8 cellular contexts compared by ENCODE assay signal in the genomic region with DNA sequence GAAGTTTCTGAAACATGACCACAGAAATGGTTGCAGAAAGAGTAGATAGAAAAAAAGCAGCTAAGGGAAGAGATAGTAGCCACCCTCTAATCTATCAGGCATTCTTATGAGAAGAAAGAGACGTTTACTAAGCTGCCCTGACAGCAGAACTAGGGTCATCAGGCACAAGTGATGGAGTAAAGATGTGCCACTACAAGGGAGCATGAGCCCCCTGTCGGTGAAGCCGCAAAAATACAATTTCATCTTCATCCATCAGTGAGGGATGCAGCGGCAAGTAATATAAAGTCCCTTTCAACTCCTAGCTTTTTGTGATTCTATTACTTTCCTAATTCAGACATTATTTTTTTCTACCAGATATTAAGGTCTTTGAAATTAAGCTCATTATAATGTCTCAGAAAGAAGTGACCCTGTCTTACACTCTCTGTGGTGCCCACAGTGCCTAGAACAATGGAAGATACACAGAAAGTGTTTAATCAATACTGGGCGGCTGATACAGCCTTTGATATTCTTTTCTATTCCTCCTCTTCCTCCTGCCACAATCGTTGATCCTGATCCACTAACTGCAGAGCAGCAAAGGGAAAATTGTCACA.
DNase-seq lines count a peak whose midpoint lies in the region; ATAC-seq, FAIRE-seq and TF ChIP-seq lines count a peak whose summit lies in the region.

No MANE protein-coding gene starts in this region.

- no peak overlapping the region for H3K4me3 ChIP-seq in vagina

- intact Hi-C loops in vagina (cut with DNase I) (no loop called here), Calu3 (cut with micrococcal nuclease; ENCODE audit: unreplicated experiment) (no loop called here)

- no peak overlapping the region for H3K27ac Mint-ChIP-seq in activated T-cell treated with anti-CD3 and anti-CD28 coated beads, Interleukin-2, amount 50 U/mL, for 72 hours
- no peak overlapping the region for H3K27ac Mint-ChIP-seq in mesothelial cell of epicardium
- no peak overlapping the region for H3K27ac Mint-ChIP-seq in Calu3 (ENCODE audit: unreplicated experiment)

- no peaks in the 10 kb centered on the region for H3K4me1 ChIP-seq in vagina

- no peaks in the 10 kb centered on the region for H3K9me3 ChIP-seq in vagina

- TF ChIP-seq CTCF in mesothelial cell of epicardium (IDR thresholded peaks at IDR 0.05; ENCODE audit: unreplicated experiment) (peak; percentile 65), vagina (IDR thresholded peaks at IDR 0.05) (no peak), Calu3 (IDR thresholded peaks at IDR 0.05; ENCODE audit: unreplicated experiment) (no peak)

- H3K9me3 Mint-ChIP-seq in activated T-cell treated with anti-CD3 and anti-CD28 coated beads, Interleukin-2, amount 50 U/mL, for 72 hours, result peaks cover 0 to 6% of the 10 kb centered on the region in 2 donors
- no peaks in the 10 kb centered on the region for H3K9me3 Mint-ChIP-seq in mesothelial cell of epicardium
- H3K9me3 Mint-ChIP-seq in Calu3 (ENCODE audit: low read depth, unreplicated experiment), result peaks cover 24% of the 10 kb centered on the region

- no peaks in the 10 kb centered on the region for H3K4me1 Mint-ChIP-seq in activated T-cell treated with anti-CD3 and anti-CD28 coated beads, Interleukin-2, amount 50 U/mL, for 72 hours (ENCODE audit: low read depth)
- H3K4me1 Mint-ChIP-seq in mesothelial cell of epicardium, result peaks cover 24% of the 10 kb centered on the region
- H3K4me1 Mint-ChIP-seq in Calu3 (ENCODE audit: low read depth, unreplicated experiment), result no peaks in the 10 kb centered on the region

- H3K27me3 Mint-ChIP-seq in activated T-cell treated with anti-CD3 and anti-CD28 coated beads, Interleukin-2, amount 50 U/mL, for 72 hours (ENCODE audit: low read depth), result no peaks in the 10 kb centered on the region
- H3K27me3 Mint-ChIP-seq in mesothelial cell of epicardium (ENCODE audit: low read depth), result peaks cover 4% of the 10 kb centered on the region
- H3K27me3 Mint-ChIP-seq in Calu3 (ENCODE audit: unreplicated experiment), result no peaks in the 10 kb centered on the region

- TF ChIP-seq POLR2A in vagina (IDR thresholded peaks at IDR 0.05), result no peak

- ATAC-seq in HG03159 (IDR thresholded peaks at IDR 0.05; ENCODE audit: unreplicated experiment), result peak; percentile 61
- ATAC-seq in activated T-cell treated with anti-CD3 and anti-CD28 coated beads, Interleukin-2, amount 50 U/mL, for 72 hours (replicated peaks in 1 of 2), result no peak

- no peaks in the 10 kb centered on the region for H3K36me3 Mint-ChIP-seq in activated T-cell treated with anti-CD3 and anti-CD28 coated beads, Interleukin-2, amount 50 U/mL, for 72 hours (ENCODE audit: insufficient read depth in 2 of 2)
- H3K36me3 Mint-ChIP-seq in mesothelial cell of epicardium, result no peaks in the 10 kb centered on the region
- no peaks in the 10 kb centered on the region for H3K36me3 Mint-ChIP-seq in Calu3 (ENCODE audit: insufficient read depth, unreplicated experiment)

- CTCF ChIA-PET in Calu3 (lab: Charles Lee), result no interaction called here

- BruUV-seq in Calu3 (replicated peaks; lab: Mats Ljungman, UMichigan), result no TSS peak

- H3K4me3 Mint-ChIP-seq in activated T-cell treated with anti-CD3 and anti-CD28 coated beads, Interleukin-2, amount 50 U/mL, for 72 hours, result no peak overlapping the region
- H3K4me3 Mint-ChIP-seq in mesothelial cell of epicardium (no peak overlapping the region), Calu3 (ENCODE audit: low read depth, unreplicated experiment) (no peak overlapping the region)

- no peaks in the 10 kb centered on the region for H3K36me3 ChIP-seq in vagina

- H3K27ac ChIP-seq in vagina, result no peak overlapping the region

- DNase-seq in ELF-1 (ENCODE audit: low read depth, low spot score) (peak; percentile 20), mesothelial cell of epicardium (ENCODE audit: low spot score in 2 of 2, unreplicated experiment in 2 of 2) (no peak), NCI-H510A (lab: John Stamatoyannopoulos, UW) (no peak), RCC 7860 (ENCODE audit: low spot score) (no peak), vagina (ENCODE audit: extremely low spot score in 2 of 2) (no peak), Calu3 (no peak)
- DNase-seq in activated T-cell treated with anti-CD3 and anti-CD28 coated beads, Interleukin-2, amount 50 U/mL, for 72 hours, result peak; percentile 8 to 12

- FAIRE-seq in RCC 7860 (lab: Jason Lieb, UNC), result no peak

- no peaks in the 10 kb centered on the region for H3K27me3 ChIP-seq in vagina

Comparison
In these comparisons a context has a peak if more than half of its experiments do, and no peak if none do; other contexts are left out.
1. DNase-seq: peak in ELF-1 (single experiment) and activated T-cell treated with anti-CD3 and anti-CD28 coated beads, Interleukin-2, amount 50 U/mL, for 72 hours (2 of 2); none in mesothelial cell of epicardium (0 of 2), NCI-H510A (single experiment), RCC 7860 (single experiment), vagina (0 of 2) and Calu3 (single experiment).